In genomic region chr14:28896337-28896736, GRCh38 we compare ENCODE assay signal across 18 cellular contexts.
A peak's percentile ranks its signal among the peaks of the same experiment; 100 is the strongest.
DNase-seq lines count a peak whose midpoint lies in the region; FAIRE-seq and TF ChIP-seq lines count a peak whose summit lies in the region.
"Had no signal": no experiment of that assay in that cellular context is flagged by ENCODE, and none has a peak within 500 bp of the region (broad histone marks: within the 10 kb centered on the region; RNA-seq: fewer than 3 reads in every experiment).

No MANE protein-coding gene starts in this region.

- H2AFZ ChIP-seq in ACC112 (ENCODE audit: low read length, unreplicated experiment): no peak overlapping the region
- no peak overlapping the region for H2AFZ ChIP-seq in neural cell (ENCODE audit: low read depth, low read length)

- H3F3A ChIP-seq in neural cell (ENCODE audit: insufficient read depth, low read length, poor library complexity, severe bottlenecking): peaks cover 3% of the 10 kb centered on the region

- H3K27me3 ChIP-seq in ACC112 (ENCODE audit: insufficient read depth, low read length) (peaks cover 11% of the 10 kb centered on the region; the same call in 1 of the 2 replicates), neural cell (ENCODE audit: insufficient read depth, low read depth, low read length) (no peaks in the 10 kb centered on the region)
- H3K27me3 ChIP-seq: BLaER1 treated with 17β-estradiol and CSF1 and Interleukin-3, amounts not matched to agents 10 nM and 100 nM had no signal

- peak; percentile 97 for TF ChIP-seq EP300 in neural cell (conservative IDR thresholded peaks at IDR 0.05; ENCODE audit: poor library complexity, severe bottlenecking)

- DNase-seq in GM18507 (ENCODE audit: extremely low spot score, insufficient read length, low read depth) (no peak), GM20000 (ENCODE audit: low spot score) (no peak), putamen (ENCODE audit: low spot score) (no peak)
- DNase-seq: 8988T; AML-193; Caco-2; Calu3; CD4-positive, alpha-beta T cell; CD8-positive, alpha-beta T cell; DMS79 treated with DMSO at 0.1 percent for 48 hours; GF-D8 had no signal

- H3K4me3 ChIP-seq in ACC112 (ENCODE audit: low read depth, low read length) (peak overlapping the region; percentile 24; the same call in 1 of the 2 replicates), neural cell (ENCODE audit: low read length) (no peak overlapping the region)
- H3K4me3 ChIP-seq: BLaER1 treated with 17β-estradiol and CSF1 and Interleukin-3, amounts not matched to agents 10 nM and 100 nM had no signal

- H4K20me1 ChIP-seq in neural cell (ENCODE audit: insufficient read depth): no peaks in the 10 kb centered on the region
- H4K20me1 ChIP-seq: BLaER1 treated with 17β-estradiol and CSF1 and Interleukin-3, amounts not matched to agents 10 nM and 100 nM had no signal

- H3K9me2 ChIP-seq in neural cell (ENCODE audit: insufficient read depth, low read length): no peaks in the 10 kb centered on the region

- H3K36me3 ChIP-seq in ACC112 (ENCODE audit: insufficient read depth, low read length) (no peaks in the 10 kb centered on the region), neural cell (ENCODE audit: insufficient read depth, low read length) (no peaks in the 10 kb centered on the region)
- H3K36me3 ChIP-seq: BLaER1 treated with 17β-estradiol and CSF1 and Interleukin-3, amounts not matched to agents 10 nM and 100 nM had no signal

- H3K9ac ChIP-seq in neural cell (ENCODE audit: low read length): no peak overlapping the region
- H3K9ac ChIP-seq: BLaER1 treated with 17β-estradiol and CSF1 and Interleukin-3, amounts not matched to agents 10 nM and 100 nM had no signal

- TF ChIP-seq CTCF in neural cell (IDR thresholded peaks at IDR 0.05; ENCODE audit: poor library complexity, severe bottlenecking): no peak
- no peak for TF ChIP-seq CTCF in GM20000 (IDR thresholded peaks at IDR 0.05; ENCODE audit: extremely low read depth, missing control alignments)

- no peaks in the 10 kb centered on the region for H3K9me3 ChIP-seq in neural cell (ENCODE audit: low read length)
- H3K9me3 ChIP-seq: BLaER1 treated with 17β-estradiol and CSF1 and Interleukin-3, amounts not matched to agents 10 nM and 100 nM; Caco-2 had no signal

- peak; percentile 5 for FAIRE-seq in GM18507 (lab: Jason Lieb, UNC)
- FAIRE-seq: D721Med, G401.6, GM12891 had no signal

- H3K79me2 ChIP-seq in ACC112 (ENCODE audit: control insufficient read depth, insufficient read depth, low read length, unreplicated experiment) (no peaks in the 10 kb centered on the region), neural cell (replicated peaks; ENCODE audit: insufficient read depth, low read length) (no peaks in the 10 kb centered on the region)

- no peak for TF ChIP-seq RAD21 in neural cell (conservative IDR thresholded peaks at IDR 0.05)

- H3K4me1 ChIP-seq in ACC112 (ENCODE audit: control insufficient read depth, insufficient read depth, low read length, unreplicated experiment): no peaks in the 10 kb centered on the region
- H3K4me1 ChIP-seq: BLaER1 treated with 17β-estradiol and CSF1 and Interleukin-3, amounts not matched to agents 10 nM and 100 nM; Caco-2 had no signal

- H3K27ac ChIP-seq in ACC112 (ENCODE audit: low read depth, low read length): no peak overlapping the region
- peak overlapping the region; percentile 44 for H3K27ac ChIP-seq in neural cell (ENCODE audit: low read length)
- H3K27ac ChIP-seq: BLaER1 treated with 17β-estradiol and CSF1 and Interleukin-3, amounts not matched to agents 10 nM and 100 nM; C4-2B had no signal

- H3K4me2 ChIP-seq in neural cell (ENCODE audit: low read length): peak overlapping the region; percentile 35
- H3K4me2 ChIP-seq: BLaER1 treated with 17β-estradiol and CSF1 and Interleukin-3, amounts not matched to agents 10 nM and 100 nM had no signal

TF ChIP-seq in neural cell, 6 proteins besides CTCF, POLR2A, EP300 and RAD21:
- TF ChIP-seq MXI1 (conservative IDR thresholded peaks at IDR 0.05; ENCODE audit: poor library complexity, severe bottlenecking) (no peak), REST (IDR thresholded peaks at IDR 0.05; ENCODE audit: borderline replicate concordance) (peak; percentile 90), EZH2 (IDR thresholded peaks at IDR 0.05; ENCODE audit: borderline replicate concordance, insufficient read depth, low read length, poor library complexity, severe bottlenecking) (no peak), TAF1 (IDR thresholded peaks at IDR 0.05; ENCODE audit: low read depth) (no peak), SMC3 (conservative IDR thresholded peaks at IDR 0.05; ENCODE audit: poor library complexity) (peak; percentile 35), POLR2AphosphoS5 (IDR thresholded peaks at IDR 0.05) (peak; percentile 93)
